ENCODE assay signal across 1 cellular context in the genomic region with DNA sequence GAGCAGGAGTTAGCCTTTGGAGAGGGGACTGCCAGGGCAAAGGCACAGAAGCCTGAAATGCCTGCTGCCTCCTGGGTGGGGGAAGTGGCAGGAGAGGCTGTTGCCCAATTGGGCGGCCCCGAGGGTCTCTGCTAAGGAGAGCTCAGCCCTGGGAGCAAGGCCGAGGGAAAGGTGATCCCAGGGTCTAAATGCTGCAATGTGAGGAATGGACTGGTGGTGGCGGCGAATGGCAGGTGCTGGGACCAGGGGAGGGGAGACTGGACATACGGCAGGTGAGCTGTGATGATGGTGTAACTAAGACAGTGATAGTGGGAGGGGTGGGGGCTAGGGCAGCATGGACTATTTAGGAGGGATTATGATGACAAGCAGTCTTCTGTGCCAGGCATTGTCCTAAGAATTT.
TF ChIP-seq lines count a peak whose summit lies in the region.

No MANE protein-coding gene starts in this region.

TF ChIP-seq in H1, 55 proteins besides CTCF, POLR2A, EP300 and RAD21:
- TF ChIP-seq ZNF274 (IDR thresholded peaks at IDR 0.05; ENCODE audit: borderline replicate concordance, extremely low read depth, low read length) (no peak), KDM4A (IDR thresholded peaks at IDR 0.05; ENCODE audit: low read depth, low read length, severe bottlenecking) (no peak), ASH2L (IDR thresholded peaks at IDR 0.05; ENCODE audit: low read length) (no peak), TAF7 (optimal IDR thresholded peaks at IDR 0.05; ENCODE audit: borderline replicate concordance, low read depth, low read length) (no peak), RXRA (IDR thresholded peaks at IDR 0.05; ENCODE audit: insufficient read depth, low read depth, low read length) (no peak), POLR2AphosphoS5 (IDR thresholded peaks at IDR 0.05; ENCODE audit: low read depth, low read length) (no peak), EGR1 (IDR thresholded peaks at IDR 0.05; ENCODE audit: borderline replicate concordance, low read depth, low read length) (no peak), ATF2 (IDR thresholded peaks at IDR 0.05; ENCODE audit: low read length) (no peak), SRF (IDR thresholded peaks at IDR 0.05; ENCODE audit: low read depth, low read length) (no peak), GTF2F1 (IDR thresholded peaks at IDR 0.05; ENCODE audit: borderline replicate concordance, low read depth, low read length) (no peak), HDAC2 (IDR thresholded peaks at IDR 0.05; ENCODE audit: borderline replicate concordance in 1 of 2, low read depth in 2 of 2, low read length in 2 of 2) (no peak), TAF1 (IDR thresholded peaks at IDR 0.05; ENCODE audit: low read depth, low read length) (no peak)
- TF ChIP-seq, protein P1, sequence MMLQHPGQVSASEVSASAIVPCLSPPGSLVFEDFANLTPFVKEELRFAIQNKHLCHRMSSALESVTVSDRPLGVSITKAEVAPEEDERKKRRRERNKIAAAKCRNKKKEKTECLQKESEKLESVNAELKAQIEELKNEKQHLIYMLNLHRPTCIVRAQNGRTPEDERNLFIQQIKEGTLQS (IDR thresholded peaks at IDR 0.05; ENCODE audit: insufficient read depth, low read depth, low read length) = no peak
- TF ChIP-seq, protein P2, sequence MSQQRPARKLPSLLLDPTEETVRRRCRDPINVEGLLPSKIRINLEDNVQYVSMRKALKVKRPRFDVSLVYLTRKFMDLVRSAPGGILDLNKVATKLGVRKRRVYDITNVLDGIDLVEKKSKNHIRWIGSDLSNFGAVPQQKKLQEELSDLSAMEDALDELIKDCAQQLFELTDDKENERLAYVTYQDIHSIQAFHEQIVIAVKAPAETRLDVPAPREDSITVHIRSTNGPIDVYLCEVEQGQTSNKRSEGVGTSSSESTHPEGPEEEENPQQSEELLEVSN (IDR thresholded peaks at IDR 0.05) = no peak
